In the genomic region with DNA sequence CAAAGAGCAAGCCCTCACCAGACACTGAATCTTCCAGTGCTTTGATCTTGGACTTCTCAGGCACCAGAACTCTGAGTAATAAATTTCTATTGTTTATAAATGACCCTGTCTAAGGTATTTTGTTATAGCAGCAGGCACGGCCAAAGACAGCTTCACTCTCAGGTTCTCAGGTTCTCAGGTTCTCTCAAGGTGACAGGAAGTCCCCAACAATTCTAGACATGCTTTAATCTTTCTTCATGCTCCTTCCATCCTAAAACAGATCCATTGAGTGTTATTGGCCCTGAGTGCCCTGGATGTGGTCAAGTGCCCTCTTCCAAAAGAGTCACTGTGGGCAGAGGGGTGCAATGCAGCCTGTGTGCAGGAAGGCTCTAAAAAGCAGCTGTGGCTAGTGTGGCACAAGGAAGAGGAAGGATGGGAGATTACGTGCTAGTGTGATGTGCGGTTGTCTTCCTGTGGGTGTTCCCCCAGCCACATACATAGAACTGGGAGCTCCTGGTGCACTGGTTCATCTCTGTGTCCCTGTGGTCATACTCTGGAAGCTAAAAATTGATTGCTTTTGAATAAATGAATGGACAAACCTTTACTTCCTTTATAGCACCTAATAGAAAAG, we compare ENCODE assay signal across 8 cellular contexts. TPM values are rescaled to one million over a fixed set of nuclear protein-coding genes. Genes with fewer than 3 reads are reported as not detected.
A peak's percentile ranks its signal among the peaks of the same experiment; 100 is the strongest.
DNase-seq lines count a peak whose midpoint lies in the region; ATAC-seq and TF ChIP-seq lines count a peak whose summit lies in the region.

No MANE protein-coding gene starts in this region.

- H3K9me2 ChIP-seq in Loucy (replicated peaks; ENCODE audit: low read depth, low read length): no peaks in the 10 kb centered on the region
- no peaks in the 10 kb centered on the region for H3K9me2 ChIP-seq in hepatocyte (replicated peaks; ENCODE audit: insufficient read depth)

- intact Hi-C loops in mucosa of descending colon (cut with DNase I, micrococcal nuclease): no loop called here

- H3K4me3 Mint-ChIP-seq in activated CD8-positive, alpha-beta T cell treated with anti-CD3 and anti-CD28 coated beads, Interleukin-2, amount 10 ng/mL, durations not matched to agents 7 days and 5 days: peak overlapping the region; percentile 36

- 84% methylated on average over 3 of the region's 3 CpGs for WGBS in hepatocyte (ENCODE audit: low lambda C conversion rate, missing lambda C conversion rate)

- peak; percentile 88 for ATAC-seq in activated CD8-positive, alpha-beta T cell treated with anti-CD3 and anti-CD28 coated beads, Interleukin-2, amount 10 ng/mL, durations not matched to agents 7 days and 5 days
- ATAC-seq in mucosa of descending colon (peak; percentile 56), GM21717 (IDR thresholded peaks at IDR 0.05; ENCODE audit: unreplicated experiment) (no peak), GM19467 (IDR thresholded peaks at IDR 0.05; ENCODE audit: unreplicated experiment) (no peak)

- no peaks in the 10 kb centered on the region for H3K9me3 ChIP-seq in Loucy (ENCODE audit: insufficient read depth, low read depth, low read length)
- H3K9me3 ChIP-seq in mucosa of descending colon: no peaks in the 10 kb centered on the region
- no peaks in the 10 kb centered on the region for H3K9me3 ChIP-seq in hepatocyte (ENCODE audit: low read depth)

- H3K27me3 Mint-ChIP-seq in activated CD8-positive, alpha-beta T cell treated with anti-CD3 and anti-CD28 coated beads, Interleukin-2, amount 10 ng/mL, durations not matched to agents 7 days and 5 days (ENCODE audit: low read depth): no peaks in the 10 kb centered on the region

- H3K4me2 ChIP-seq in Loucy (ENCODE audit: low read depth, low read length, poor library complexity, severe bottlenecking) (peak overlapping the region; percentile 60), hepatocyte (no peak overlapping the region)

- H3K9me3 Mint-ChIP-seq in activated CD8-positive, alpha-beta T cell treated with anti-CD3 and anti-CD28 coated beads, Interleukin-2, amount 10 ng/mL, durations not matched to agents 7 days and 5 days (ENCODE audit: insufficient read depth): no peaks in the 10 kb centered on the region

- H3K4me1 ChIP-seq in Loucy (ENCODE audit: insufficient read depth, low read length, poor library complexity, severe bottlenecking) (peaks cover 16% of the 10 kb centered on the region), mucosa of descending colon (ENCODE audit: low read depth) (no peaks in the 10 kb centered on the region), hepatocyte (ENCODE audit: insufficient read depth) (no peaks in the 10 kb centered on the region)

- no peak overlapping the region for H3K27ac ChIP-seq in hepatocyte

- no peaks in the 10 kb centered on the region for H3K79me2 ChIP-seq in Loucy (ENCODE audit: insufficient read depth, low read length)
- H3K79me2 ChIP-seq in hepatocyte: no peaks in the 10 kb centered on the region

- peak; percentile 63 for DNase-seq in CMK (ENCODE audit: low read depth)
- DNase-seq in activated CD8-positive, alpha-beta T cell treated with anti-CD3 and anti-CD28 coated beads, Interleukin-2, amount 10 ng/mL, durations not matched to agents 7 days and 5 days: peak; percentile 55
- no peak for DNase-seq in mucosa of descending colon
- no peak for DNase-seq in AG20443 (ENCODE audit: low spot score)
- no peak for DNase-seq in hepatocyte (ENCODE audit: low spot score)

- TF ChIP-seq CTCF in Loucy (conservative IDR thresholded peaks at IDR 0.05; ENCODE audit: low read length): no peak
- no peak for TF ChIP-seq CTCF in mucosa of descending colon (IDR thresholded peaks at IDR 0.05)
- no peak for TF ChIP-seq CTCF in hepatocyte (IDR thresholded peaks at IDR 0.05; ENCODE audit: poor library complexity)

- H3K36me3 ChIP-seq in Loucy (ENCODE audit: insufficient read depth, low read length) (no peaks in the 10 kb centered on the region), mucosa of descending colon (ENCODE audit: low read depth) (no peaks in the 10 kb centered on the region), hepatocyte (replicated peaks; ENCODE audit: insufficient read depth, low read depth) (no peaks in the 10 kb centered on the region)

- peak overlapping the region; percentile 37 for H3K4me3 ChIP-seq in Loucy (ENCODE audit: low read length, poor library complexity, severe bottlenecking)
- H3K4me3 ChIP-seq in mucosa of descending colon: no peak overlapping the region
- no peak overlapping the region for H3K4me3 ChIP-seq in hepatocyte

- no peaks in the 10 kb centered on the region for H3F3A ChIP-seq in Loucy (ENCODE audit: low read depth)

- no peaks in the 10 kb centered on the region for H3K36me3 Mint-ChIP-seq in activated CD8-positive, alpha-beta T cell treated with anti-CD3 and anti-CD28 coated beads, Interleukin-2, amount 10 ng/mL, durations not matched to agents 7 days and 5 days (ENCODE audit: low read depth)

- peaks cover 26% of the 10 kb centered on the region for H3K4me1 Mint-ChIP-seq in activated CD8-positive, alpha-beta T cell treated with anti-CD3 and anti-CD28 coated beads, Interleukin-2, amount 10 ng/mL, durations not matched to agents 7 days and 5 days (ENCODE audit: low read depth)

- H3K9ac ChIP-seq in Loucy (ENCODE audit: low read depth, low read length, poor library complexity, severe bottlenecking): no peak overlapping the region

- CTCF ChIA-PET in activated CD8-positive, alpha-beta T cell treated with anti-CD3 and anti-CD28 coated beads, Interleukin-2, amount 10 ng/mL, durations not matched to agents 7 days and 5 days (lab: Charles Lee): interaction anchor here (0.8 to 2.3 kb wide), 7 partner anchors 10 to 85 kb away, joined by 3 to 8 read pairs (median 4); no protein-coding TSS in a partner anchor

- POLR2A ChIA-PET in activated CD8-positive, alpha-beta T cell treated with anti-CD3 and anti-CD28 coated beads, Interleukin-2, amount 10 ng/mL, durations not matched to agents 7 days and 5 days (lab: Charles Lee): interaction anchor here (0.6 to 1.4 kb wide), 5 partner anchors 12 to 600 kb away, joined by 3 to 4 read pairs (median 3); no protein-coding TSS in a partner anchor

- peak overlapping the region; percentile 66 for H2AFZ ChIP-seq in Loucy (ENCODE audit: low read length)
- no peak overlapping the region for H2AFZ ChIP-seq in hepatocyte

- H3K27me3 ChIP-seq in Loucy (ENCODE audit: insufficient read depth, low read length, poor library complexity, severe bottlenecking): no peaks in the 10 kb centered on the region
- no peaks in the 10 kb centered on the region for H3K27me3 ChIP-seq in hepatocyte

- H3K27ac Mint-ChIP-seq in activated CD8-positive, alpha-beta T cell treated with anti-CD3 and anti-CD28 coated beads, Interleukin-2, amount 10 ng/mL, durations not matched to agents 7 days and 5 days: peak overlapping the region; percentile 89

- H4K20me1 ChIP-seq in Loucy (ENCODE audit: insufficient read depth, low read length, poor library complexity, severe bottlenecking): no peaks in the 10 kb centered on the region
- no peaks in the 10 kb centered on the region for H4K20me1 ChIP-seq in hepatocyte (ENCODE audit: insufficient read depth, poor library complexity, severe bottlenecking)

RNA-seq across cellular contexts. Expression of a gene that starts 11.0 kb away (rescaled TPM):
- total RNA-seq in activated CD8-positive, alpha-beta T cell treated with anti-CD3 and anti-CD28 coated beads, Interleukin-2, amount 10 ng/mL, durations not matched to agents 7 days and 5 days: 100 to 1,000 TPM; 256 to 269 TPM
- 100 to 1,000 TPM; 237 to 302 (median 265) TPM for total RNA-seq in mucosa of descending colon
- total RNA-seq in hepatocyte: 108 and 151 TPM in 2 replicates
- polyA plus RNA-seq in hepatocyte: 249 and 269 TPM in 2 replicates

Comparison
In these comparisons a context has a peak if more than half of its experiments do, and no peak if none do; other contexts are left out.
1. DNase-seq: peak in CMK (single experiment) and activated CD8-positive, alpha-beta T cell treated with anti-CD3 and anti-CD28 coated beads, Interleukin-2, amount 10 ng/mL, durations not matched to agents 7 days and 5 days (single experiment); none in mucosa of descending colon (0 of 3), AG20443 (single experiment) and hepatocyte (single experiment).
2. ATAC-seq: peak in activated CD8-positive, alpha-beta T cell treated with anti-CD3 and anti-CD28 coated beads, Interleukin-2, amount 10 ng/mL, durations not matched to agents 7 days and 5 days (single experiment) and mucosa of descending colon (single experiment); none in GM21717 (single experiment) and GM19467 (single experiment).